ENCODE assay signal across 16 cellular contexts in genomic region chr2:121388371-121388770, GRCh38.
"Had no signal": no experiment of that assay in that cellular context is flagged by ENCODE, and none has a peak within 500 bp of the region (broad histone marks: within the 10 kb centered on the region; RNA-seq: fewer than 3 reads in every experiment).

No MANE protein-coding gene starts in this region.

- H3K27ac ChIP-seq: hepatocyte, prostate gland, right lobe of liver, spleen, tibial artery, vagina had no signal

- H3K36me3 ChIP-seq: prostate gland had no signal

- H3K27me3 ChIP-seq: hepatocyte, right lobe of liver, spleen, tibial artery, vagina had no signal

- H3K4me3 ChIP-seq: hepatocyte, prostate gland, right lobe of liver, spleen, tibial artery, vagina had no signal

- H3K9me3 ChIP-seq: prostate gland, right lobe of liver, spleen, tibial artery, vagina had no signal

- H3K4me2 ChIP-seq: hepatocyte had no signal

- ATAC-seq: activated naive CD8-positive, alpha-beta T cell treated with anti-CD3 and anti-CD28 coated beads, Interleukin-2, amount 50 U/mL, for 24 hours; activated T-cell treated with anti-CD3 and anti-CD28 coated beads, Interleukin-2, amount 50 U/mL, for 72 hours; left cardiac atrium; natural killer cell treated with Interleukin-12 subunit alpha and Interleukin-12 subunit beta and Interleukin-15 and Interleukin-18, amount 100 ng/mL, for 72 hours; right lobe of liver; stimulated activated memory B cell treated with anti-CD40 and anti-IgM and Interleukin-4, amounts not matched to agents 10 μg/mL and 1 μg/mL and 100 μg/mL, for 72 hours had no signal

- H3K4me1 ChIP-seq: prostate gland, right lobe of liver, spleen, vagina had no signal

- DNase-seq: activated CD4-positive, alpha-beta memory T cell treated with anti-CD3 and anti-CD28 coated beads, Interleukin-2, amount 10 ng/mL, durations not matched to agents 7 days and 5 days; activated CD4-positive, alpha-beta T cell treated with anti-CD3 and anti-CD28 coated beads for 1 hour; activated naive CD8-positive, alpha-beta T cell treated with anti-CD3 and anti-CD28 coated beads, Interleukin-2, amount 50 U/mL, for 24 hours; activated T-cell treated with anti-CD3 and anti-CD28 coated beads, Interleukin-2, amount 50 U/mL, for 72 hours; erythroblast; left cardiac atrium; nucleus accumbens; right lobe of liver; spleen; stimulated activated CD4-positive, alpha-beta T cell treated with anti-CD3 and anti-CD28 coated beads, Interleukin-1b, Interleukin-23, amount 100 ng/mL, for 48 hours; tibial artery had no signal
